In genomic region chr2:172339431-172340010, GRCh38 we compare ENCODE assay signal across 8 cellular contexts.
A peak's percentile ranks its signal among the peaks of the same experiment; 100 is the strongest.
DNase-seq lines count a peak whose midpoint lies in the region; ATAC-seq and TF ChIP-seq lines count a peak whose summit lies in the region.

No MANE protein-coding gene starts in this region.

- no peak for TF ChIP-seq POLR2A in gastroesophageal sphincter (IDR thresholded peaks at IDR 0.05)

- H3K27me3 Mint-ChIP-seq in activated T-cell treated with anti-CD3 and anti-CD28 coated beads, Interleukin-2, amount 50 U/mL, for 24 hours, result no peaks in the 10 kb centered on the region

- peaks cover 2% of the 10 kb centered on the region for H3K36me3 Mint-ChIP-seq in activated T-cell treated with anti-CD3 and anti-CD28 coated beads, Interleukin-2, amount 50 U/mL, for 24 hours (ENCODE audit: low read depth)

- no peak for TF ChIP-seq CTCF in gastroesophageal sphincter (IDR thresholded peaks at IDR 0.05)

- peaks cover 9% of the 10 kb centered on the region for H3K9me3 Mint-ChIP-seq in activated T-cell treated with anti-CD3 and anti-CD28 coated beads, Interleukin-2, amount 50 U/mL, for 24 hours

- peaks cover 0 to 12% (median 2%) of the 10 kb centered on the region in 3 donors for H3K9me3 ChIP-seq in gastroesophageal sphincter

- H3K36me3 ChIP-seq in gastroesophageal sphincter, result no peaks in the 10 kb centered on the region

- WGBS in gastroesophageal sphincter (ENCODE audit: low coverage in 1 of 2), 2 donors, result 23 to 28% methylated on average over 2 to 6 of the region's 6 CpGs

- H3K4me3 ChIP-seq in gastroesophageal sphincter, result no peak overlapping the region

- no peak for TF ChIP-seq EP300 in gastroesophageal sphincter (IDR thresholded peaks at IDR 0.05)

- H3K4me1 Mint-ChIP-seq in activated T-cell treated with anti-CD3 and anti-CD28 coated beads, Interleukin-2, amount 50 U/mL, for 24 hours (ENCODE audit: low read depth), result peaks cover 22% of the 10 kb centered on the region

- no peaks in the 10 kb centered on the region for H3K27me3 ChIP-seq in gastroesophageal sphincter

- DNase-seq in A172 (ENCODE audit: low spot score), result peak; percentile 18
- peak; percentile 12 for DNase-seq in EH (ENCODE audit: low read depth)
- DNase-seq in activated T-cell treated with anti-CD3 and anti-CD28 coated beads, Interleukin-2, amount 50 U/mL, for 24 hours, result peak; percentile 32
- peak; percentile 51 for DNase-seq in left lobe of liver (ENCODE audit: low spot score)
- DNase-seq in OCI-M2 (lab: John Stamatoyannopoulos, UW; ENCODE audit: unreplicated experiment), result no peak

- no peak overlapping the region for H3K27ac ChIP-seq in gastroesophageal sphincter

- H3K27ac Mint-ChIP-seq in activated T-cell treated with anti-CD3 and anti-CD28 coated beads, Interleukin-2, amount 50 U/mL, for 24 hours, result no peak overlapping the region

- peaks cover 0 to 19% (median 3%) of the 10 kb centered on the region in 3 donors for H3K4me1 ChIP-seq in gastroesophageal sphincter

- ATAC-seq in left lobe of liver, result peak; percentile 76
- ATAC-seq in HG03095 (IDR thresholded peaks at IDR 0.05; ENCODE audit: unreplicated experiment), result no peak
- no peak for ATAC-seq in GM21723 (IDR thresholded peaks at IDR 0.05; ENCODE audit: unreplicated experiment)
- ATAC-seq in gastroesophageal sphincter, result no peak

- H3K4me3 Mint-ChIP-seq in activated T-cell treated with anti-CD3 and anti-CD28 coated beads, Interleukin-2, amount 50 U/mL, for 24 hours, result peak overlapping the region; percentile 10
